20 cellular contexts compared by ENCODE assay signal in genomic region chr17:57475786-57476185, GRCh38.
A peak's percentile ranks its signal among the peaks of the same experiment; 100 is the strongest.
DNase-seq lines count a peak whose midpoint lies in the region; ATAC-seq and TF ChIP-seq lines count a peak whose summit lies in the region.
"Had no signal": no experiment of that assay in that cellular context is flagged by ENCODE, and none has a peak within 500 bp of the region (broad histone marks: within the 10 kb centered on the region; RNA-seq: fewer than 3 reads in every experiment).

No MANE protein-coding gene starts in this region.

- H3K27ac ChIP-seq in KMS-11 (peak overlapping the region; percentile 96), caudate nucleus (ENCODE audit: low read depth, low read length) (peak overlapping the region; percentile 63), mesenchymal stem cell (ENCODE audit: low read length, poor library complexity, severe bottlenecking) (no peak overlapping the region), temporal lobe (ENCODE audit: low read depth, low read length) (peak overlapping the region; percentile 30)
- H3K27ac ChIP-seq: breast epithelium, pancreas, right lobe of liver, thyroid gland had no signal

- H2AK5ac ChIP-seq in mesenchymal stem cell (ENCODE audit: low read length, severe bottlenecking): no peak overlapping the region

- H3K23ac ChIP-seq in mesenchymal stem cell (ENCODE audit: low read length in 2 of 2): no peak overlapping the region

- no peaks in the 10 kb centered on the region for H4K20me1 ChIP-seq in KMS-11 (ENCODE audit: insufficient read depth)

- H3K4ac ChIP-seq in mesenchymal stem cell (ENCODE audit: low read depth in 1 of 2, low read length in 2 of 2): no peak overlapping the region

- 88% methylated on average over 6 of the region's 6 CpGs for WGBS in mesenchymal stem cell

- no peak overlapping the region for H2BK120ac ChIP-seq in mesenchymal stem cell (ENCODE audit: low read depth, low read length)

- peak overlapping the region; percentile 51 for H4K8ac ChIP-seq in mesenchymal stem cell (ENCODE audit: low read length)

- H2AFZ ChIP-seq in KMS-11 (ENCODE audit: low read depth): no peak overlapping the region
- H2AFZ ChIP-seq in mesenchymal stem cell (ENCODE audit: low read depth, low read length): no peak overlapping the region

- no peak overlapping the region for H3K4me3 ChIP-seq in KMS-11 (IDR thresholded peaks at IDR 0.05; ENCODE audit: insufficient read depth, low read depth, low read length)
- H3K4me3 ChIP-seq in mesenchymal stem cell (ENCODE audit: insufficient read depth in 1 of 2, low read depth in 1 of 2, low read length in 2 of 2): no peak overlapping the region
- H3K4me3 ChIP-seq: breast epithelium, pancreas, right lobe of liver, thyroid gland had no signal

- ATAC-seq in HG02623 (IDR thresholded peaks at IDR 0.05; ENCODE audit: unreplicated experiment): no peak
- ATAC-seq: activated CD8-positive, alpha-beta T cell treated with anti-CD3 and anti-CD28 coated beads for 36 hours; pancreas; right lobe of liver had no signal

- no peaks in the 10 kb centered on the region for H3K9me3 ChIP-seq in mesenchymal stem cell (ENCODE audit: control insufficient read depth, low read length)
- H3K9me3 ChIP-seq: breast epithelium, pancreas, right lobe of liver, thyroid gland had no signal

- no peak overlapping the region for H3K18ac ChIP-seq in mesenchymal stem cell (ENCODE audit: low read depth in 1 of 2, low read length in 2 of 2)

- H3K4me2 ChIP-seq in KMS-11 (peak overlapping the region; percentile 80), mesenchymal stem cell (ENCODE audit: low read length, poor library complexity, severe bottlenecking) (no peak overlapping the region)

- no peaks in the 10 kb centered on the region for H3K36me3 ChIP-seq in KMS-11 (ENCODE audit: insufficient read depth)
- H3K36me3 ChIP-seq in mesenchymal stem cell (ENCODE audit: control insufficient read depth in 1 of 2, insufficient read depth in 2 of 2, low read depth in 1 of 2, low read length in 2 of 2): peaks cover 0 to 3% of the 10 kb centered on the region in 2 experiments
- H3K36me3 ChIP-seq: breast epithelium, pancreas, right lobe of liver, thyroid gland had no signal

- H3K9ac ChIP-seq in KMS-11 (no peak overlapping the region; the same call in 1 of the 2 replicates), mesenchymal stem cell (ENCODE audit: low read length) (no peak overlapping the region)

- H3K4me1 ChIP-seq in KMS-11 (ENCODE audit: low read depth, poor library complexity, severe bottlenecking): peaks cover 100% of the 10 kb centered on the region
- H3K4me1 ChIP-seq in mesenchymal stem cell (ENCODE audit: control insufficient read depth, insufficient read depth, low read depth, low read length): peaks cover 16% of the 10 kb centered on the region
- H3K4me1 ChIP-seq: pancreas, right lobe of liver had no signal

- no peak overlapping the region for H2BK15ac ChIP-seq in mesenchymal stem cell (ENCODE audit: low read depth, poor library complexity, severe bottlenecking)

- H4K91ac ChIP-seq in mesenchymal stem cell (ENCODE audit: low read length): no peak overlapping the region

- TF ChIP-seq CTCF in KMS-11 (conservative IDR thresholded peaks at IDR 0.05; ENCODE audit: low read depth, low read length): no peak

- H3K79me1 ChIP-seq in mesenchymal stem cell (replicated peaks; ENCODE audit: low read length, poor library complexity, severe bottlenecking): peaks cover 40% of the 10 kb centered on the region

- H3K79me2 ChIP-seq in KMS-11 (ENCODE audit: insufficient read depth, low read depth): peaks cover 77% of the 10 kb centered on the region

- H2BK5ac ChIP-seq in mesenchymal stem cell (ENCODE audit: low read depth, low read length, poor library complexity, severe bottlenecking): no peak overlapping the region

- DNase-seq in caudate nucleus (lab: John Stamatoyannopoulos, UW): no peak
- no peak for DNase-seq in mesenchymal stem cell
- DNase-seq in COLO829 (ENCODE audit: low spot score): no peak
- DNase-seq in activated effector memory CD4-positive, alpha-beta T cell treated with anti-CD3 and anti-CD28 coated beads, Interleukin-2, amount 50 U/mL, for 16 hours: no peak
- DNase-seq: activated CD4-positive, CD25-positive, alpha-beta regulatory T cell; activated CD8-positive, alpha-beta T cell treated with anti-CD3 and anti-CD28 coated beads for 36 hours; activated T-cell treated with anti-CD3 and anti-CD28 coated beads, Interleukin-2, amount 50 U/mL, for 1 hour; cortex of kidney; H9; immature natural killer cell; NCI-H1105 treated with DMSO at 0.1 percent for 48 hours; NCI-H2107; pancreas; right lobe of liver; T1000; thyroid gland had no signal

- no peaks in the 10 kb centered on the region for H3K27me3 ChIP-seq in KMS-11 (ENCODE audit: insufficient read depth, low read depth)
- peaks cover 0 to 68% of the 10 kb centered on the region in 2 experiments for H3K27me3 ChIP-seq in mesenchymal stem cell (ENCODE audit: control insufficient read depth in 1 of 2, insufficient read depth in 1 of 2, low read length in 2 of 2)
- H3K27me3 ChIP-seq: breast epithelium, pancreas, right lobe of liver, thyroid gland had no signal

- H3K14ac ChIP-seq in mesenchymal stem cell (ENCODE audit: low read length in 2 of 2): no peak overlapping the region

- H2BK12ac ChIP-seq in mesenchymal stem cell (ENCODE audit: low read length in 2 of 2): peak overlapping the region in 1 of 2 experiments; percentile 78
